In genomic region chr11:5618807-5619206, GRCh38 we compare ENCODE assay signal across 1 cellular context.
TF ChIP-seq lines count a peak whose summit lies in the region.

No MANE protein-coding gene starts in this region.

TF ChIP-seq in GM23338, 12 proteins besides CTCF, POLR2A, EP300 and RAD21:
- TF ChIP-seq STAT1 (IDR thresholded peaks at IDR 0.05; ENCODE audit: unreplicated experiment) (no peak), ZNF462 (CRISPR knock-in tag; IDR thresholded peaks at IDR 0.05) (no peak), EZH2 (IDR thresholded peaks at IDR 0.05; ENCODE audit: low read depth, unreplicated experiment) (no peak), ZNF114 (CRISPR knock-in tag; IDR thresholded peaks at IDR 0.05) (no peak), REST (IDR thresholded peaks at IDR 0.05; ENCODE audit: unreplicated experiment) (no peak), EZH2phosphoT487 (IDR thresholded peaks at IDR 0.05; ENCODE audit: unreplicated experiment) (no peak), JUNB (IDR thresholded peaks at IDR 0.05; ENCODE audit: unreplicated experiment) (no peak), NANOG (IDR thresholded peaks at IDR 0.05; ENCODE audit: borderline replicate concordance) (no peak), ETS1 (IDR thresholded peaks at IDR 0.05) (no peak), POLR2AphosphoS5 (IDR thresholded peaks at IDR 0.05; ENCODE audit: low read depth) (no peak), ZNF331 (CRISPR knock-in tag; IDR thresholded peaks at IDR 0.05; ENCODE audit: low read depth) (no peak)
